ENCODE assay signal across 16 cellular contexts in genomic region chr14:51871846-51872245, GRCh38. TPM values are rescaled to one million over a fixed set of nuclear protein-coding genes. Genes with fewer than 3 reads are reported as not detected.
DNase-seq lines count a peak whose midpoint lies in the region; ATAC-seq and TF ChIP-seq lines count a peak whose summit lies in the region.
"Had no signal": no experiment of that assay in that cellular context is flagged by ENCODE, and none has a peak within 500 bp of the region (broad histone marks: within the 10 kb centered on the region; RNA-seq: fewer than 3 reads in every experiment).

No MANE protein-coding gene starts in this region.

- H3K4me1 Mint-ChIP-seq in activated naive CD4-positive, alpha-beta T cell treated with anti-CD3 and anti-CD28 coated beads, Interleukin-2, amount 10 ng/mL, durations not matched to agents 7 days and 5 days = peaks cover 43% of the 10 kb centered on the region
- peaks cover 39% of the 10 kb centered on the region for H3K4me1 Mint-ChIP-seq in brain

- ATAC-seq in GM18868 (IDR thresholded peaks at IDR 0.05; ENCODE audit: unreplicated experiment) (no peak), HG03378 (IDR thresholded peaks at IDR 0.05; ENCODE audit: unreplicated experiment) (no peak)
- ATAC-seq: gastroesophageal sphincter, upper lobe of right lung had no signal

- 48 to 75% methylated on average over 2 of the region's 2 CpGs for WGBS in tibial nerve, 2 donors

- H3K27ac ChIP-seq in OCI-LY3 (ENCODE audit: low read length) (peak overlapping the region; percentile 84), tibial nerve (peak overlapping the region in 3 of 4 donors; percentile 10 to 67 (median 25))
- H3K27ac ChIP-seq: gastroesophageal sphincter, SJSA1, upper lobe of right lung had no signal

- TF ChIP-seq POLR2A in tibial nerve (IDR thresholded peaks at IDR 0.05) = no peak

- no peak for TF ChIP-seq EP300 in tibial nerve (IDR thresholded peaks at IDR 0.05)

- H3K4me3 Mint-ChIP-seq in activated naive CD4-positive, alpha-beta T cell treated with anti-CD3 and anti-CD28 coated beads, Interleukin-2, amount 10 ng/mL, durations not matched to agents 7 days and 5 days = no peak overlapping the region
- peak overlapping the region in 3 of 5 experiments; percentile 47 to 72 (median 51) for H3K4me3 Mint-ChIP-seq in brain

- no peak for TF ChIP-seq CTCF in OCI-LY3 (IDR thresholded peaks at IDR 0.05; ENCODE audit: low read depth, low read length)
- TF ChIP-seq CTCF in brain (conservative IDR thresholded peaks at IDR 0.05) = no peak
- no peak for TF ChIP-seq CTCF in tibial nerve (IDR thresholded peaks at IDR 0.05)

- H2AFZ ChIP-seq in OCI-LY3 (ENCODE audit: low read depth, low read length) = no peak overlapping the region

- no peaks in the 10 kb centered on the region for H3K27me3 Mint-ChIP-seq in activated naive CD4-positive, alpha-beta T cell treated with anti-CD3 and anti-CD28 coated beads, Interleukin-2, amount 10 ng/mL, durations not matched to agents 7 days and 5 days
- no peaks in the 10 kb centered on the region for H3K27me3 Mint-ChIP-seq in brain

- 0 out of 2 replicates have a peak, but pooled peaks cover 5% of the 10 kb centered on the region for H4K20me1 ChIP-seq in OCI-LY3 (ENCODE audit: insufficient read depth, low read length)

- CTCF ChIA-PET in activated naive CD4-positive, alpha-beta T cell treated with anti-CD3 and anti-CD28 coated beads, Interleukin-2, amount 10 ng/mL, durations not matched to agents 7 days and 5 days (lab: Charles Lee) = interaction anchor here (0.9 to 1.0 kb wide), 2 partner anchors 10 to 106 kb away, joined by 3 to 4 read pairs; no protein-coding TSS in a partner anchor

- H3K9me3 ChIP-seq in OCI-LY3 (ENCODE audit: insufficient read depth, low read length) (no peaks in the 10 kb centered on the region), tibial nerve (no peaks in the 10 kb centered on the region)
- H3K9me3 ChIP-seq: gastroesophageal sphincter, SJSA1, upper lobe of right lung had no signal

- H3K4me3 ChIP-seq in OCI-LY3 (ENCODE audit: low read length) (no peak overlapping the region), tibial nerve (no peak overlapping the region)
- H3K4me3 ChIP-seq: gastroesophageal sphincter, SJSA1, upper lobe of right lung had no signal

- peaks cover 7% of the 10 kb centered on the region for H3K36me3 ChIP-seq in OCI-LY3 (replicated peaks; ENCODE audit: low read depth, low read length)
- H3K36me3 ChIP-seq in tibial nerve = no peaks in the 10 kb centered on the region
- H3K36me3 ChIP-seq: gastroesophageal sphincter, SJSA1, upper lobe of right lung had no signal

- H3K79me2 ChIP-seq in OCI-LY3 (ENCODE audit: low read length) = peaks cover 86% of the 10 kb centered on the region

- peak overlapping the region; percentile 5; the same call in 1 of the 2 replicates for H3K9ac ChIP-seq in OCI-LY3 (ENCODE audit: low read length)

- peaks cover 32% of the 10 kb centered on the region for H3K36me3 Mint-ChIP-seq in activated naive CD4-positive, alpha-beta T cell treated with anti-CD3 and anti-CD28 coated beads, Interleukin-2, amount 10 ng/mL, durations not matched to agents 7 days and 5 days
- H3K36me3 Mint-ChIP-seq in brain = peaks cover 18% of the 10 kb centered on the region

- H3K4me1 ChIP-seq in OCI-LY3 (ENCODE audit: low read length) = peaks cover 80% of the 10 kb centered on the region
- H3K4me1 ChIP-seq in tibial nerve = peaks cover 0 to 75% (median 31%) of the 10 kb centered on the region in 4 donors

- H3K27ac Mint-ChIP-seq in activated naive CD4-positive, alpha-beta T cell treated with anti-CD3 and anti-CD28 coated beads, Interleukin-2, amount 10 ng/mL, durations not matched to agents 7 days and 5 days = peak overlapping the region; percentile 75
- H3K27ac Mint-ChIP-seq in brain = peak overlapping the region in 4 of 5 experiments; percentile 86 to 92 (median 88)

- no peaks in the 10 kb centered on the region for H3K9me3 Mint-ChIP-seq in activated naive CD4-positive, alpha-beta T cell treated with anti-CD3 and anti-CD28 coated beads, Interleukin-2, amount 10 ng/mL, durations not matched to agents 7 days and 5 days
- H3K9me3 Mint-ChIP-seq in brain = no peaks in the 10 kb centered on the region

- no peak for DNase-seq in activated naive CD4-positive, alpha-beta T cell treated with anti-CD3 and anti-CD28 coated beads, Interleukin-2, amount 10 ng/mL, durations not matched to agents 7 days and 5 days
- no peak for DNase-seq in activated naive CD4-positive, alpha-beta T cell (lab: John Stamatoyannopoulos, UW)
- no peak for DNase-seq in tibial nerve (ENCODE audit: low spot score in 2 of 2)
- no peak for DNase-seq in stimulated activated CD4-positive, alpha-beta T cell treated with anti-CD3 and anti-CD28 coated beads, Interleukin-1b, Interleukin-23, amount 100 ng/mL, for 48 hours
- DNase-seq: activated CD8-positive, alpha-beta memory T cell treated with anti-CD3 and anti-CD28 coated beads for 24 hours; DMS153; GOT3; mesendoderm; upper lobe of right lung had no signal

- H3K27me3 ChIP-seq in OCI-LY3 (ENCODE audit: low read depth, low read length) = no peaks in the 10 kb centered on the region
- H3K27me3 ChIP-seq in tibial nerve = no peaks in the 10 kb centered on the region
- H3K27me3 ChIP-seq: gastroesophageal sphincter, SJSA1, upper lobe of right lung had no signal

- H3K4me2 ChIP-seq in OCI-LY3 (ENCODE audit: low read length) = peak overlapping the region; percentile 50

RNA-seq across cellular contexts. Expression of gene GNG2, which starts 11.4 kb away (rescaled TPM):
- 80.8 TPM for polyA plus RNA-seq in brain (ENCODE audit: insufficient read depth, low read depth, low replicate concordance)
- total RNA-seq in tibial nerve = 100 to 1,000 TPM in 1 of 4 donors, 10 to 100 TPM in 3; 54.3 to 121 (median 73.3) TPM
- total RNA-seq: endothelial cell of umbilical vein had no signal
- polyA plus RNA-seq: endothelial cell of umbilical vein had no signal
